15 cellular contexts compared by ENCODE assay signal in genomic region chr7:47488205-47488968, GRCh38.
DNase-seq lines count a peak whose midpoint lies in the region; ATAC-seq and TF ChIP-seq lines count a peak whose summit lies in the region.
"Had no signal": no experiment of that assay in that cellular context is flagged by ENCODE, and none has a peak within 500 bp of the region (broad histone marks: within the 10 kb centered on the region; RNA-seq: fewer than 3 reads in every experiment).

No MANE protein-coding gene starts in this region.

- in situ Hi-C loops in gastrocnemius medialis (cut with MboI; ENCODE audit: low sequenced_read_pairs in 4 of 4) = no loop called here

- ATAC-seq in lung (ENCODE audit: insufficient read depth, low FRiP score) (no peak), gastrocnemius medialis (no peak), HG03457 (IDR thresholded peaks at IDR 0.05; ENCODE audit: unreplicated experiment) (no peak), HG03565 (IDR thresholded peaks at IDR 0.05; ENCODE audit: unreplicated experiment) (no peak)
- ATAC-seq: activated CD8-positive, alpha-beta T cell treated with anti-CD3 and anti-CD28 coated beads for 36 hours had no signal

- TF ChIP-seq POLR2A in gastrocnemius medialis (IDR thresholded peaks at IDR 0.05) = no peak
- TF ChIP-seq POLR2A in lower leg skin (IDR thresholded peaks at IDR 0.05) = no peak

- no peaks in the 10 kb centered on the region for H3K27me3 Mint-ChIP-seq in activated CD4-positive, alpha-beta T cell treated with anti-CD3 and anti-CD28 coated beads, Interleukin-2, amount 10 ng/mL, durations not matched to agents 7 days and 5 days
- H3K27me3 Mint-ChIP-seq: activated CD8-positive, alpha-beta T cell treated with anti-CD3 and anti-CD28 coated beads for 36 hours; memory B cell had no signal

- H3K27ac Mint-ChIP-seq in activated CD4-positive, alpha-beta T cell treated with anti-CD3 and anti-CD28 coated beads, Interleukin-2, amount 10 ng/mL, durations not matched to agents 7 days and 5 days = no peak overlapping the region
- H3K27ac Mint-ChIP-seq: activated CD8-positive, alpha-beta T cell treated with anti-CD3 and anti-CD28 coated beads for 36 hours; activated T-helper 2 cell treated with anti-CD3 and anti-CD28 coated beads, Interferon-gamma antibody, Interleukin-2, Interleukin-4, amounts not matched to agents 10 μg/mL and 5 μg/mL and 100 μg/mL, durations not matched to agents 14 hours and 24 hours and 36 hours; HFFc6; memory B cell had no signal

- no peak overlapping the region for H3K9ac ChIP-seq in HUES64 (ENCODE audit: low read depth, low read length)

- no peaks in the 10 kb centered on the region for H3K4me1 Mint-ChIP-seq in activated CD4-positive, alpha-beta T cell treated with anti-CD3 and anti-CD28 coated beads, Interleukin-2, amount 10 ng/mL, durations not matched to agents 7 days and 5 days

- no peaks in the 10 kb centered on the region for H3K36me3 Mint-ChIP-seq in activated CD4-positive, alpha-beta T cell treated with anti-CD3 and anti-CD28 coated beads, Interleukin-2, amount 10 ng/mL, durations not matched to agents 7 days and 5 days (ENCODE audit: low read depth)

- H3K9me3 ChIP-seq in HUES64 (ENCODE audit: insufficient read depth, low read depth, low read length) (no peaks in the 10 kb centered on the region), ascending aorta (no peaks in the 10 kb centered on the region), lung (ENCODE audit: control insufficient read depth in 2 of 2, insufficient read depth in 1 of 2, low read length in 1 of 2) (no peaks in the 10 kb centered on the region), gastrocnemius medialis (no peaks in the 10 kb centered on the region)
- H3K9me3 ChIP-seq: thoracic aorta had no signal

- H3K27ac ChIP-seq in HUES64 (ENCODE audit: low read depth, low read length) (peak overlapping the region; percentile 46), ascending aorta (peak overlapping the region; percentile 8 to 14), lung (ENCODE audit: low read depth in 1 of 2, low read length in 1 of 2) (peak overlapping the region; percentile 21 to 44), gastrocnemius medialis (peak overlapping the region in 3 of 4 donors; percentile 34 to 60 (median 50))

- H3K4me3 ChIP-seq in HUES64 (ENCODE audit: low read length) (no peak overlapping the region), ascending aorta (no peak overlapping the region), lung (no peak overlapping the region), gastrocnemius medialis (no peak overlapping the region), lower leg skin (ENCODE audit: low read depth, poor library complexity, severe bottlenecking) (no peak overlapping the region)
- H3K4me3 ChIP-seq: thoracic aorta had no signal

- intact Hi-C loops in ascending aorta (cut with DNase I) (loop anchor here (5.0 kb wide), 1 partner anchor 34 kb away; no protein-coding TSS in a partner anchor), gastrocnemius medialis (cut with DNase I; ENCODE audit: low total_unique reads) (loop anchor here (5.0 kb wide), 1 partner anchor 94 kb away; the partner anchor contains the start of gene TNS3), lower leg skin (cut with DNase I; ENCODE audit: low total_unique reads) (no loop called here)

- H3K36me3 ChIP-seq in HUES64 (ENCODE audit: insufficient read depth, low read length) (no peaks in the 10 kb centered on the region; the same call in 1 of the 2 replicates), ascending aorta (no peaks in the 10 kb centered on the region), lung (ENCODE audit: control insufficient read depth in 2 of 2, insufficient read depth in 2 of 2, low read length in 2 of 2) (no peaks in the 10 kb centered on the region), gastrocnemius medialis (no peaks in the 10 kb centered on the region)
- H3K36me3 ChIP-seq: thoracic aorta had no signal

- H3K4me3 Mint-ChIP-seq in activated CD4-positive, alpha-beta T cell treated with anti-CD3 and anti-CD28 coated beads, Interleukin-2, amount 10 ng/mL, durations not matched to agents 7 days and 5 days = no peak overlapping the region
- H3K4me3 Mint-ChIP-seq: activated CD8-positive, alpha-beta T cell treated with anti-CD3 and anti-CD28 coated beads for 36 hours; HFFc6; memory B cell had no signal

- H3K27me3 ChIP-seq in HUES64 (ENCODE audit: insufficient read depth, low read length) (peaks cover 13% of the 10 kb centered on the region), ascending aorta (no peaks in the 10 kb centered on the region), lung (ENCODE audit: control insufficient read depth, insufficient read depth) (no peaks in the 10 kb centered on the region), gastrocnemius medialis (no peaks in the 10 kb centered on the region)

- DNase-seq in ascending aorta (ENCODE audit: low spot score in 2 of 2) (peak in 1 of 2 donors; percentile 8), lung (ENCODE audit: low spot score) (no peak), gastrocnemius medialis (no peak), lower leg skin (ENCODE audit: low spot score in 2 of 2) (no peak)
- DNase-seq in activated CD4-positive, alpha-beta T cell treated with anti-CD3 and anti-CD28 coated beads, Interleukin-2, amount 10 ng/mL, durations not matched to agents 7 days and 5 days = no peak
- DNase-seq: activated CD8-positive, alpha-beta T cell treated with anti-CD3 and anti-CD28 coated beads for 36 hours; amniotic stem cell; HFFc6; NCI-H446 had no signal

- POLR2A ChIA-PET in activated CD4-positive, alpha-beta T cell treated with anti-CD3 and anti-CD28 coated beads, Interleukin-2, amount 10 ng/mL, durations not matched to agents 7 days and 5 days (lab: Charles Lee) = no interaction called here

- CTCF ChIA-PET in activated CD4-positive, alpha-beta T cell treated with anti-CD3 and anti-CD28 coated beads, Interleukin-2, amount 10 ng/mL, durations not matched to agents 7 days and 5 days (lab: Charles Lee) = no interaction called here

- WGBS in HUES64 = 86% methylated on average over 12 of the region's 12 CpGs
- 77 to 87% methylated on average over 12 of the region's 12 CpGs for WGBS in lung, 2 donors
- 90 to 92% methylated on average over 12 of the region's 12 CpGs for WGBS in lower leg skin, 2 donors

- H3K4me1 ChIP-seq in HUES64 (ENCODE audit: insufficient read depth, low read length) (peaks cover 41% of the 10 kb centered on the region), ascending aorta (peaks cover 0 to 28% of the 10 kb centered on the region in 2 donors), lung (ENCODE audit: control insufficient read depth in 2 of 2, insufficient read depth in 2 of 2, low read length in 2 of 2) (peaks cover 11 to 18% of the 10 kb centered on the region in 2 donors), gastrocnemius medialis (peaks cover 25 to 31% of the 10 kb centered on the region in 2 donors)

- TF ChIP-seq CTCF in ascending aorta (IDR thresholded peaks at IDR 0.05) = no peak
- TF ChIP-seq CTCF in lung (IDR thresholded peaks at IDR 0.05; ENCODE audit: control extremely low read depth, extremely low read depth) = no peak
- TF ChIP-seq CTCF in gastrocnemius medialis (IDR thresholded peaks at IDR 0.05 in 4 of 5, conservative IDR thresholded peaks at IDR 0.05 in 1 of 5) = no peak
- no peak for TF ChIP-seq CTCF in lower leg skin (IDR thresholded peaks at IDR 0.05)

- H3K9me3 Mint-ChIP-seq in activated CD4-positive, alpha-beta T cell treated with anti-CD3 and anti-CD28 coated beads, Interleukin-2, amount 10 ng/mL, durations not matched to agents 7 days and 5 days = no peaks in the 10 kb centered on the region
- H3K9me3 Mint-ChIP-seq: activated CD8-positive, alpha-beta T cell treated with anti-CD3 and anti-CD28 coated beads for 36 hours; activated T-helper 2 cell treated with anti-CD3 and anti-CD28 coated beads, Interferon-gamma antibody, Interleukin-2, Interleukin-4, amounts not matched to agents 10 μg/mL and 5 μg/mL and 100 μg/mL, durations not matched to agents 14 hours and 24 hours and 36 hours; HFFc6; memory B cell had no signal
